Comparison of ENCODE assay signal across 11 cellular contexts in genomic region chr22:23356094-23356493, GRCh38.
"Had no signal": no experiment of that assay in that cellular context is flagged by ENCODE, and none has a peak within 500 bp of the region (broad histone marks: within the 10 kb centered on the region; RNA-seq: fewer than 3 reads in every experiment).

No MANE protein-coding gene starts in this region.

- H3K4me2 ChIP-seq: GM23338 had no signal

- FAIRE-seq: H1, H54 had no signal

- H3K9ac ChIP-seq: GM23248 had no signal

- H3K36me3 ChIP-seq: HAP-1 had no signal

- H3K9me3 Mint-ChIP-seq: GM23338, H9, HFFc6 had no signal

- H3K27ac ChIP-seq: GM23248 had no signal

- H3K4me3 Mint-ChIP-seq: GM23338, H9, HFFc6 had no signal

- DNase-seq: GM23248, GOT3, H7, H9, HCEC 1CT, HFFc6 had no signal

- H3K4me3 ChIP-seq: GM23248, GM23338, HAP-1 had no signal

- ATAC-seq: GM23338, HCT116 had no signal

- H3K9me3 ChIP-seq: HAP-1 had no signal

- H3K27ac Mint-ChIP-seq: GM23338, H9, HFFc6 had no signal

- H3K4me1 Mint-ChIP-seq: GM23338, H9 had no signal

- H2AFZ ChIP-seq: GM23248, GM23338 had no signal

- H3K4me1 ChIP-seq: HAP-1 had no signal
